In genomic region chr6:152634773-152635172, GRCh38 we compare ENCODE assay signal across 10 cellular contexts. TPM values are rescaled to one million over a fixed set of nuclear protein-coding genes. Genes with fewer than 3 reads are reported as not detected.
DNase-seq lines count a peak whose midpoint lies in the region; ATAC-seq and TF ChIP-seq lines count a peak whose summit lies in the region.
"Had no signal": no experiment of that assay in that cellular context is flagged by ENCODE, and none has a peak within 500 bp of the region (broad histone marks: within the 10 kb centered on the region; RNA-seq: fewer than 3 reads in every experiment).

No MANE protein-coding gene starts in this region.

- H3K36me3 ChIP-seq in lower lobe of right lung (no peaks in the 10 kb centered on the region), body of pancreas (replicated peaks in 1 of 2; ENCODE audit: insufficient read depth in 1 of 2, low read depth in 2 of 2) (no peaks in the 10 kb centered on the region)
- H3K36me3 ChIP-seq: gastroesophageal sphincter had no signal

- H3K27me3 ChIP-seq in lower lobe of right lung (ENCODE audit: low read depth): no peaks in the 10 kb centered on the region
- peaks cover 0 to 8% of the 10 kb centered on the region in 2 donors for H3K27me3 ChIP-seq in body of pancreas
- H3K27me3 ChIP-seq: gastroesophageal sphincter had no signal

- H3K4me3 ChIP-seq in lower lobe of right lung: peak overlapping the region; percentile 73
- no peak overlapping the region for H3K4me3 ChIP-seq in body of pancreas

- TF ChIP-seq POLR2A in body of pancreas (IDR thresholded peaks at IDR 0.05): no peak

- intact Hi-C loops in lower lobe of right lung (cut with DNase I): no loop called here
- intact Hi-C loops in posterior vena cava (cut with DNase I): no loop called here
- intact Hi-C loops in body of pancreas (cut with DNase I): no loop called here

- H3K4me1 ChIP-seq in lower lobe of right lung (peaks cover 31% of the 10 kb centered on the region), body of pancreas (peaks cover 16% of the 10 kb centered on the region)

- H3K9me3 ChIP-seq in lower lobe of right lung: no peaks in the 10 kb centered on the region
- no peaks in the 10 kb centered on the region for H3K9me3 ChIP-seq in body of pancreas
- H3K9me3 ChIP-seq: gastroesophageal sphincter had no signal

- peak; percentile 81 for ATAC-seq in GM18520 (IDR thresholded peaks at IDR 0.05; ENCODE audit: unreplicated experiment)
- ATAC-seq in GM21381 (IDR thresholded peaks at IDR 0.05; ENCODE audit: unreplicated experiment): peak; percentile 64
- peak; percentile 71 for ATAC-seq in HG03439 (IDR thresholded peaks at IDR 0.05; ENCODE audit: unreplicated experiment)
- ATAC-seq in lower lobe of right lung: peak; percentile 48 to 50
- no peak for ATAC-seq in GM18861 (IDR thresholded peaks at IDR 0.05; ENCODE audit: unreplicated experiment)
- ATAC-seq in body of pancreas: no peak
- ATAC-seq: gastroesophageal sphincter had no signal

- DNase-seq in lower lobe of right lung (peak; percentile 53), posterior vena cava (ENCODE audit: low spot score) (no peak), OCI-M1 (lab: John Stamatoyannopoulos, UW) (no peak), body of pancreas (no peak)
- DNase-seq: NCI-H1694 treated with DMSO at 0.1 percent for 48 hours had no signal

- peak overlapping the region; percentile 83 for H3K27ac ChIP-seq in lower lobe of right lung
- H3K27ac ChIP-seq in body of pancreas: no peak overlapping the region

- no peak for TF ChIP-seq CTCF in lower lobe of right lung (IDR thresholded peaks at IDR 0.05)
- no peak for TF ChIP-seq CTCF in body of pancreas (IDR thresholded peaks at IDR 0.05)

- 60 to 76% methylated on average over 3 of the region's 3 CpGs for WGBS in body of pancreas, 2 donors

RNA-seq across cellular contexts. Expression of gene SYNE1, which starts 2.4 kb away (rescaled TPM):
- total RNA-seq in lower lobe of right lung (166 TPM), posterior vena cava (100 to 1,000 TPM; 135 to 184 TPM), body of pancreas (100 to 1,000 TPM; 109 to 123 TPM)

Comparison
In these comparisons a context has a peak if more than half of its experiments do, and no peak if none do; other contexts are left out.
1. ATAC-seq: peak in GM18520 (single experiment), GM21381 (single experiment), HG03439 (single experiment) and lower lobe of right lung (2 of 2); none in GM18861 (single experiment) and body of pancreas (single experiment).